8 cellular contexts compared by ENCODE assay signal in the genomic region with DNA sequence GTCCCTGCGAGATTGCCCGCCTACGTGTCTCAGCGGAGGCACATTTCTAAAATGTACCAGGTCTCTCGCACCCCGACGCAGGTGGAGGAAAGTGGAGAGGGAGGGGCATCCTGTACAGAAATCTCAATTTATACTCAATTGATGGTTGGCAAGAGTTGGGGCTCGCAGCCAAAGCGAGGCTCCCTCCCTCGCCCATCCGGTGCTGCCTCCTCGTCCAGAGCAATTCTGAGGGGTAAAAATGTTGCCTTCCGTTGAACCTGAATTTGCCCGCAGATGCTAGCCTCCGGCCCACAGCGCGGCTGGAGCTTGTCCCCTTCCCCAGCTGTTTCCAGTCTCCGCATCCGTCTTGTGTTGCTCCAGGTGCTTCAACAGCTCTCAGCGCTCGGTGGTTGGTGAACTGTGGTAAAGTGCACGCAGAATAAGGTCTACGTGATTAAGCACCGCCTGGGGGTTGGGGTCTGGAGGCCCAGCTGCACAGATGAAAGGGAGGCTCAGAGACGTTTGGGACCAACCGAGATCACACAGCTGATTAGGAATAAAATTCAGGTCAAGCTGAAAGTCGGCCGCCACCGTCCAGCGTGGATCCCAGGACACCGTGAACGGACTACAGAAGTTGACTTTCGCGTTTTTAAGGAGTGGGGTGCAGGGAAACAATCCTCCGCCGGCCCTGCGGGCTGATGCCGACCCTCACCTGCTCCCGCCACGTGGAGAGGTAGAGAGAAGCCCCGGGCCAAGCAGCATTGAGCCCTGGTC. TPM values are rescaled to one million over a fixed set of nuclear protein-coding genes. Genes with fewer than 3 reads are reported as not detected.
DNase-seq lines count a peak whose midpoint lies in the region; ATAC-seq and TF ChIP-seq lines count a peak whose summit lies in the region.

No MANE protein-coding gene starts in this region.

- peak overlapping the region; percentile 88 to 100 (median 98) for H3K27ac Mint-ChIP-seq in CD4-positive, alpha-beta memory T cell
- H3K27ac Mint-ChIP-seq in mesothelial cell of epicardium: peak overlapping the region; percentile 95

- H3K9me3 ChIP-seq in CD4-positive, alpha-beta memory T cell (ENCODE audit: control insufficient read depth in 1 of 2, low read length in 2 of 2): no peaks in the 10 kb centered on the region

- H3K9me3 Mint-ChIP-seq in CD4-positive, alpha-beta memory T cell: peaks cover 0 to 9% (median 4%) of the 10 kb centered on the region in 8 donors
- no peaks in the 10 kb centered on the region for H3K9me3 Mint-ChIP-seq in mesothelial cell of epicardium

- peaks cover 26% of the 10 kb centered on the region for H3K36me3 ChIP-seq in CD4-positive, alpha-beta memory T cell (ENCODE audit: insufficient read depth, low read length)

- intact Hi-C loops in CD4-positive, alpha-beta memory T cell (cut with micrococcal nuclease): loop anchor here (1.0 to 10.0 kb wide), 7 partner anchors 23 to 869 kb away; a partner anchor contains a TSS
- intact Hi-C loops in posterior vena cava (cut with DNase I): no loop called here

- peak overlapping the region; percentile 90 to 100 (median 94) for H3K4me3 Mint-ChIP-seq in CD4-positive, alpha-beta memory T cell
- peak overlapping the region; percentile 81 for H3K4me3 Mint-ChIP-seq in mesothelial cell of epicardium

- peaks cover 46% of the 10 kb centered on the region for H3K4me1 ChIP-seq in CD4-positive, alpha-beta memory T cell (ENCODE audit: insufficient read depth, low read length)

- H3K27me3 ChIP-seq in CD4-positive, alpha-beta memory T cell (ENCODE audit: insufficient read depth, low read length): no peaks in the 10 kb centered on the region

- POLR2A ChIA-PET in CD4-positive, alpha-beta memory T cell (lab: Charles Lee; ENCODE audit: partially characterized antibody): interaction anchor here (0.8 to 3.2 kb wide), 16 partner anchors 12 to 1687 kb away, joined by 3 to 19 read pairs (median 5); a partner anchor contains a TSS

- H3K4me1 Mint-ChIP-seq in CD4-positive, alpha-beta memory T cell: peaks cover 30 to 51% (median 40%) of the 10 kb centered on the region in 4 donors
- peaks cover 28% of the 10 kb centered on the region for H3K4me1 Mint-ChIP-seq in mesothelial cell of epicardium

- CTCF ChIA-PET in CD4-positive, alpha-beta memory T cell (lab: Charles Lee; ENCODE audit: partially characterized antibody): interaction anchor here (1.0 to 9.1 kb wide), 4 partner anchors 11 to 129 kb away, joined by 3 to 73 read pairs (median 3); no protein-coding TSS in a partner anchor

- peak overlapping the region; percentile 81 to 92 for H3K4me3 ChIP-seq in CD4-positive, alpha-beta memory T cell (ENCODE audit: low read length in 2 of 2)
- peak overlapping the region; percentile 54 for H3K4me3 ChIP-seq in choroid plexus epithelial cell (ENCODE audit: low read depth, low read length)

- peaks cover 2 to 7% of the 10 kb centered on the region in 2 donors for H3K27me3 Mint-ChIP-seq in CD4-positive, alpha-beta memory T cell
- peaks cover 25% of the 10 kb centered on the region for H3K27me3 Mint-ChIP-seq in mesothelial cell of epicardium (ENCODE audit: low read depth)

- peaks cover 21 to 35% of the 10 kb centered on the region in 2 donors for H3K36me3 Mint-ChIP-seq in CD4-positive, alpha-beta memory T cell
- H3K36me3 Mint-ChIP-seq in mesothelial cell of epicardium: peaks cover 11% of the 10 kb centered on the region

- DNase-seq in CD4-positive, alpha-beta memory T cell: peak in 2 of 5 donors; percentile 57 to 70
- peak; percentile 77 to 88 for DNase-seq in NCI-H524 (lab: John Stamatoyannopoulos, UW)
- peak; percentile 32 for DNase-seq in choroid plexus epithelial cell (ENCODE audit: low read depth)
- DNase-seq in mesothelial cell of epicardium (ENCODE audit: low spot score in 2 of 2, unreplicated experiment in 2 of 2): peak in 1 of 2 experiments; percentile 53
- DNase-seq in AG08396 (ENCODE audit: low spot score): no peak
- no peak for DNase-seq in posterior vena cava (ENCODE audit: low spot score)

- no peak for TF ChIP-seq CTCF in choroid plexus epithelial cell (conservative IDR thresholded peaks at IDR 0.05; ENCODE audit: low read depth, low read length)
- no peak for TF ChIP-seq CTCF in mesothelial cell of epicardium (IDR thresholded peaks at IDR 0.05; ENCODE audit: unreplicated experiment)

- ATAC-seq in GM21717 (IDR thresholded peaks at IDR 0.05; ENCODE audit: unreplicated experiment) (peak; percentile 2), HG03025 (IDR thresholded peaks at IDR 0.05; ENCODE audit: low FRiP score, unreplicated experiment) (no peak)

- peak overlapping the region; percentile 69 for H3K27ac ChIP-seq in CD4-positive, alpha-beta memory T cell (ENCODE audit: low read depth, low read length)

RNA-seq across cellular contexts. Expression of a gene that starts 0.8 kb away (rescaled TPM):
- total RNA-seq in CD4-positive, alpha-beta memory T cell: 100 to 1,000 TPM; 148 to 151 TPM
- polyA plus RNA-seq in CD4-positive, alpha-beta memory T cell: 10 to 100 TPM; 19.4 to 51.4 TPM
- total RNA-seq in mesothelial cell of epicardium (62.6 to 71.6 TPM (median 68.2 TPM) in 3 replicates), posterior vena cava (10 to 100 TPM; 45.6 to 47.9 TPM)

Comparison
In these comparisons a context has a peak if more than half of its experiments do, and no peak if none do; other contexts are left out.
1. DNase-seq: peak in NCI-H524 (2 of 2) and choroid plexus epithelial cell (single experiment); none in AG08396 (single experiment) and posterior vena cava (single experiment).